In genomic region chr1:220874201-220874655, GRCh38 we compare ENCODE assay signal across 9 cellular contexts. TPM values are rescaled to one million over a fixed set of nuclear protein-coding genes. Genes with fewer than 3 reads are reported as not detected.
A peak's percentile ranks its signal among the peaks of the same experiment; 100 is the strongest.
DNase-seq lines count a peak whose midpoint lies in the region; ATAC-seq and TF ChIP-seq lines count a peak whose summit lies in the region.
"Had no signal": no experiment of that assay in that cellular context is flagged by ENCODE, and none has a peak within 500 bp of the region (broad histone marks: within the 10 kb centered on the region; RNA-seq: fewer than 3 reads in every experiment).

No MANE protein-coding gene starts in this region.

- intact Hi-C loops in mammary epithelial cell (cut with micrococcal nuclease) = loop anchor here (1.0 to 10.0 kb wide), 4 partner anchors 329 to 1583 kb away; no protein-coding TSS in a partner anchor
- intact Hi-C loops in left lung (cut with DNase I) = loop anchor here in 1 of 2 donors (10.0 kb wide), 1 partner anchor 331 kb away; no protein-coding TSS in a partner anchor
- intact Hi-C loops in vagina (cut with DNase I) = loop anchor here (10.0 kb wide), 1 partner anchor 59 kb away; no protein-coding TSS in a partner anchor

- H3K36me3 ChIP-seq in mammary epithelial cell (ENCODE audit: insufficient read depth, low read length) (no peaks in the 10 kb centered on the region), left lung (no peaks in the 10 kb centered on the region), vagina (no peaks in the 10 kb centered on the region)

- no peak overlapping the region for H2AFZ ChIP-seq in mammary epithelial cell (ENCODE audit: low read depth, low read length)

- in situ Hi-C loops in Caki2 (cut with HindIII; ENCODE audit: low pct_unique_long_range_greater_than_20kb, low sequenced_read_pairs) (no loop called here), mammary epithelial cell (cut with MboI; ENCODE audit: low sequenced_read_pairs in 2 of 2) (loop anchor here (5.0 to 10.0 kb wide), 2 partner anchors 331 to 333 kb away; no protein-coding TSS in a partner anchor)

- H3K9me3 ChIP-seq in mammary epithelial cell (replicated peaks; ENCODE audit: insufficient read depth, low read length) = no peaks in the 10 kb centered on the region
- no peaks in the 10 kb centered on the region for H3K9me3 ChIP-seq in left lung
- no peaks in the 10 kb centered on the region for H3K9me3 ChIP-seq in vagina

- BruUV-seq in mammary epithelial cell (replicated peaks; lab: Mats Ljungman, UMichigan) = no TSS peak

- H3K79me2 ChIP-seq in mammary epithelial cell (ENCODE audit: insufficient read depth, low read length) = no peaks in the 10 kb centered on the region

- H3K27me3 ChIP-seq in mammary epithelial cell (ENCODE audit: insufficient read depth, low read length) (peaks cover 19% of the 10 kb centered on the region), left lung (peaks cover 9 to 29% of the 10 kb centered on the region in 2 donors), vagina (no peaks in the 10 kb centered on the region)

- 6% methylated on average over 4 of the region's 4 CpGs for WGBS in mammary epithelial cell (ENCODE audit: low coverage, missing lambda C conversion rate)

- peaks cover 7% of the 10 kb centered on the region for H3K4me1 ChIP-seq in mammary epithelial cell (ENCODE audit: insufficient read depth, low read length)
- peaks cover 0 to 54% of the 10 kb centered on the region in 2 donors for H3K4me1 ChIP-seq in left lung
- H3K4me1 ChIP-seq in vagina = peaks cover 20% of the 10 kb centered on the region

- dilution Hi-C loops in mammary epithelial cell (cut with HindIII; ENCODE audit: low sequenced_read_pairs) = no loop called here

- ATAC-seq in GM21786 (IDR thresholded peaks at IDR 0.05; ENCODE audit: unreplicated experiment) (peak; percentile 38), left lung (peak; percentile 28)
- ATAC-seq: naive thymus-derived CD8-positive, alpha-beta T cell had no signal

- peak; percentile 67 to 71 for TF ChIP-seq CTCF in mammary epithelial cell (conservative IDR thresholded peaks at IDR 0.05 in 1 of 2, IDR thresholded peaks at IDR 0.05 in 1 of 2; ENCODE audit: extremely low read depth in 1 of 2, insufficient read depth in 1 of 2, low read depth in 1 of 2, low read length in 2 of 2)
- peak; percentile 55 to 56 for TF ChIP-seq CTCF in left lung (IDR thresholded peaks at IDR 0.05)
- TF ChIP-seq CTCF in vagina (IDR thresholded peaks at IDR 0.05) = peak; percentile 33 to 69 (median 64)

- no peak overlapping the region for H3K9ac ChIP-seq in mammary epithelial cell (ENCODE audit: insufficient read depth, low read length)

- TF ChIP-seq POLR2A in vagina (IDR thresholded peaks at IDR 0.05) = no peak

- H3K4me3 ChIP-seq in mammary epithelial cell (replicated peaks in 1 of 3; ENCODE audit: insufficient read depth in 1 of 3, low read depth in 2 of 3, low read length in 3 of 3) (no peak overlapping the region), left lung (no peak overlapping the region), vagina (no peak overlapping the region)

- CTCF ChIA-PET in mammary epithelial cell (lab: Charles Lee; ENCODE audit: low non-redundant PET) = no interaction called here

- no peaks in the 10 kb centered on the region for H4K20me1 ChIP-seq in mammary epithelial cell (ENCODE audit: insufficient read depth, low read length)

- H3K27ac ChIP-seq in mammary epithelial cell (ENCODE audit: insufficient read depth, low read depth, low read length) = no peak overlapping the region
- no peak overlapping the region for H3K27ac ChIP-seq in left lung
- H3K27ac ChIP-seq in vagina = no peak overlapping the region

- no peak overlapping the region for H3K4me2 ChIP-seq in mammary epithelial cell (ENCODE audit: insufficient read depth, low read depth, low read length)

- DNase-seq in Caki2 (ENCODE audit: low read depth) = peak; percentile 42
- peak; percentile 57 for DNase-seq in NCI-H460 (ENCODE audit: extremely low read depth, low read depth)
- no peak for DNase-seq in mammary epithelial cell
- DNase-seq in left lung = no peak
- peak; percentile 81 to 89 for DNase-seq in vagina (ENCODE audit: extremely low spot score in 2 of 2)
- no peak for DNase-seq in activated T-cell treated with anti-CD3 and anti-CD28 coated beads, Interleukin-2, amount 50 U/mL, for 1 hour
- no peak for DNase-seq in cerebellum (ENCODE audit: low spot score)

RNA-seq across cellular contexts. Expression of gene HLX, which starts 5.0 kb away (rescaled TPM):
- 4.8 and 5.0 TPM in 2 replicates for total RNA-seq in Caki2 (2014; rRNA removed; shearing (Covaris generic); ENCODE audit: low replicate concordance)
- 0.42 and 2.1 TPM in 2 replicates for total RNA-seq in NCI-H460 (2014; rRNA removed; shearing (Covaris generic))
- 0.46 and 0.61 TPM in 2 replicates for polyA plus RNA-seq in NCI-H460 (2014; cell fraction: nucleus; rRNA removed)
- total RNA-seq in mammary epithelial cell (under 1 TPM; 0.33 to 0.61 TPM), left lung (10 to 100 TPM; 15.4 to 22.6 TPM), vagina (7.4 TPM), cerebellum (1.00 TPM)
- polyA plus RNA-seq in mammary epithelial cell = 0.12 TPM
- not detected for polyA minus RNA-seq in mammary epithelial cell
- polyA plus RNA-seq: naive thymus-derived CD8-positive, alpha-beta T cell had no signal

Comparison
In these comparisons a context has a peak if more than half of its experiments do, and no peak if none do; other contexts are left out.
1. DNase-seq: peak in Caki2 (single experiment), NCI-H460 (single experiment) and vagina (2 of 2); none in mammary epithelial cell (single experiment), left lung (0 of 2), activated T-cell treated with anti-CD3 and anti-CD28 coated beads, Interleukin-2, amount 50 U/mL, for 1 hour (single experiment) and cerebellum (single experiment).
2. Peak in every context shown above with its lines, with median percentiles within 50 percentile points of each other: CTCF ChIP-seq.